Comparison of ENCODE assay signal across 9 cellular contexts in genomic region chr6:151690768-151691562, GRCh38.
DNase-seq lines count a peak whose midpoint lies in the region; ATAC-seq, FAIRE-seq and TF ChIP-seq lines count a peak whose summit lies in the region.
"Had no signal": no experiment of that assay in that cellular context is flagged by ENCODE, and none has a peak within 500 bp of the region (broad histone marks: within the 10 kb centered on the region; RNA-seq: fewer than 3 reads in every experiment).

No MANE protein-coding gene starts in this region.

- H3K4me1 Mint-ChIP-seq in nephron progenitor cell, result no peaks in the 10 kb centered on the region

- H2AFZ ChIP-seq in Karpas-422 (ENCODE audit: low read length), result peak overlapping the region; percentile 24

- no peak for TF ChIP-seq CTCF in dorsolateral prefrontal cortex (IDR thresholded peaks at IDR 0.05 in 54 of 56, conservative IDR thresholded peaks at IDR 0.05 in 2 of 56; ENCODE audit: low read depth in 1 of 56, partially characterized antibody in 56 of 56)
- no peak for TF ChIP-seq CTCF in nephron progenitor cell (IDR thresholded peaks at IDR 0.05)

- no peaks in the 10 kb centered on the region for H3K9me2 ChIP-seq in Karpas-422 (replicated peaks; ENCODE audit: insufficient read depth, low read length)

- intact Hi-C loops in dorsolateral prefrontal cortex (cut with DNase I), result loop anchor here in 1 of 2 donors (10.0 kb wide), 1 partner anchor 574 kb away; no protein-coding TSS in a partner anchor

- no peaks in the 10 kb centered on the region for H3K36me3 Mint-ChIP-seq in nephron progenitor cell (ENCODE audit: low read depth)

- DNase-seq in GM12891 (ENCODE audit: insufficient read length, low spot score) (no peak), Karpas-422 (peak; percentile 87), dorsolateral prefrontal cortex (no peak), nephron progenitor cell (no peak), NCI-H2227 treated with DMSO at 0.1 percent for 48 hours (lab: John Stamatoyannopoulos, UW) (no peak), HK-2 (ENCODE audit: unreplicated experiment) (no peak)
- no peak for DNase-seq in activated CD4-positive, CD25-positive, alpha-beta regulatory T cell treated with anti-CD3 and anti-CD28 coated beads, Interleukin-2, amount 50 U/mL, for 72 hours

- no peak for TF ChIP-seq POLR2A in GM12891 (IDR thresholded peaks at IDR 0.05; ENCODE audit: low read depth, low read length)

- peaks cover 58% of the 10 kb centered on the region for H3K4me1 ChIP-seq in Karpas-422 (ENCODE audit: low read length)

- H4K20me1 ChIP-seq in Karpas-422 (ENCODE audit: insufficient read depth, low read depth, low read length), result no peaks in the 10 kb centered on the region

- H3K36me3 ChIP-seq in Karpas-422 (ENCODE audit: insufficient read depth, low read length), result no peaks in the 10 kb centered on the region

- H3K79me2 ChIP-seq in Karpas-422 (ENCODE audit: low read length), result no peaks in the 10 kb centered on the region; the same call in 1 of the 2 replicates

- peak; percentile 88 for FAIRE-seq in GM12891 (lab: Jason Lieb, UNC)
- FAIRE-seq: K562 had no signal

- H3K9me3 ChIP-seq in Karpas-422 (ENCODE audit: low read length), result no peaks in the 10 kb centered on the region

- H3K27me3 ChIP-seq in Karpas-422 (ENCODE audit: low read length) (no peaks in the 10 kb centered on the region), dorsolateral prefrontal cortex (no peaks in the 10 kb centered on the region)

- peak overlapping the region; percentile 63 for H3K4me3 ChIP-seq in Karpas-422 (ENCODE audit: low read length)
- H3K4me3 ChIP-seq in dorsolateral prefrontal cortex, result peak overlapping the region in 52 of 59 donors; percentile 0 to 53 (median 30)
- H3K4me3 ChIP-seq: K562 had no signal

- peak overlapping the region; percentile 91 for H3K27ac ChIP-seq in Karpas-422 (ENCODE audit: low read length)
- H3K27ac ChIP-seq in dorsolateral prefrontal cortex, result peak overlapping the region in 25 of 59 donors; percentile 1 to 71 (median 31)

- H3K27ac Mint-ChIP-seq in nephron progenitor cell, result peak overlapping the region; percentile 31

- no peaks in the 10 kb centered on the region for H3K9me3 Mint-ChIP-seq in nephron progenitor cell

- no peak overlapping the region for H3K4me3 Mint-ChIP-seq in nephron progenitor cell

- ATAC-seq in GM21576 (IDR thresholded peaks at IDR 0.05; ENCODE audit: unreplicated experiment), result peak; percentile 98
- ATAC-seq: K562 had no signal

- H3K9ac ChIP-seq in Karpas-422 (ENCODE audit: low read length), result peak overlapping the region; percentile 70

- H3K4me2 ChIP-seq in Karpas-422 (ENCODE audit: low read depth, low read length, poor library complexity, severe bottlenecking), result peak overlapping the region; percentile 95

- H3K27me3 Mint-ChIP-seq in nephron progenitor cell (ENCODE audit: low read depth, poor library complexity), result peaks cover 9% of the 10 kb centered on the region

TF ChIP-seq in GM12891, 5 proteins besides CTCF, POLR2A, EP300 and RAD21:
- TF ChIP-seq TAF1 (IDR thresholded peaks at IDR 0.05; ENCODE audit: low read depth, low read length) (no peak), POLR2AphosphoS5 (IDR thresholded peaks at IDR 0.05; ENCODE audit: low read depth, low read length) (no peak), POU2F2 (IDR thresholded peaks at IDR 0.05; ENCODE audit: low read depth, low read length) (peak; percentile 73), PAX5 (IDR thresholded peaks at IDR 0.05; ENCODE audit: insufficient read depth, low read length, severe bottlenecking) (no peak), SPI1 (IDR thresholded peaks at IDR 0.05; ENCODE audit: low read depth, low read length) (peak; percentile 92)
